ENCODE assay signal across 23 cellular contexts in genomic region chr2:134883552-134884293, GRCh38. TPM values are rescaled to one million over a fixed set of nuclear protein-coding genes. Genes with fewer than 3 reads are reported as not detected.
A peak's percentile ranks its signal among the peaks of the same experiment; 100 is the strongest.
DNase-seq lines count a peak whose midpoint lies in the region; ATAC-seq and TF ChIP-seq lines count a peak whose summit lies in the region.
"Had no signal": no experiment of that assay in that cellular context is flagged by ENCODE, and none has a peak within 500 bp of the region (broad histone marks: within the 10 kb centered on the region; RNA-seq: fewer than 3 reads in every experiment).

No MANE protein-coding gene starts in this region.

- no peak overlapping the region for H2AFZ ChIP-seq in PC-3 (ENCODE audit: low read length)
- H2AFZ ChIP-seq: GM23338 had no signal

- no peaks in the 10 kb centered on the region for H3K27me3 ChIP-seq in PC-3 (ENCODE audit: low read length)
- H3K27me3 ChIP-seq in esophagus squamous epithelium = no peaks in the 10 kb centered on the region

- H3K27ac Mint-ChIP-seq in activated CD4-positive, alpha-beta T cell treated with anti-CD3 and anti-CD28 coated beads, Interleukin-2, amount 10 ng/mL, durations not matched to agents 24 days and 14 days = no peak overlapping the region
- no peak overlapping the region for H3K27ac Mint-ChIP-seq in activated CD4-positive, alpha-beta T cell treated with anti-CD3 and anti-CD28 coated beads, Interleukin-2, amount 10 ng/mL, durations not matched to agents 7 days and 5 days
- H3K27ac Mint-ChIP-seq: CD4-positive, alpha-beta memory T cell; GM23338; H9 had no signal

- no TSS peak for BruUV-seq in PC-3 (replicated peaks; lab: Mats Ljungman, UMichigan)

- peak; percentile 42 for DNase-seq in activated CD4-positive, alpha-beta T cell treated with anti-CD3 and anti-CD28 coated beads, Interleukin-2, amount 10 ng/mL, durations not matched to agents 24 days and 14 days
- DNase-seq in activated CD4-positive, alpha-beta T cell treated with anti-CD3 and anti-CD28 coated beads, Interleukin-2, amount 10 ng/mL, durations not matched to agents 7 days and 5 days = no peak
- DNase-seq in NCI-H1105 treated with DMSO at 0.1 percent for 48 hours (lab: John Stamatoyannopoulos, UW) = peak; percentile 51
- peak; percentile 29 for DNase-seq in PC-3
- no peak for DNase-seq in left lobe of liver (ENCODE audit: low spot score)
- DNase-seq in posterior vena cava (ENCODE audit: low spot score) = no peak
- DNase-seq in esophagus squamous epithelium (lab: John Stamatoyannopoulos, UW) = no peak
- DNase-seq in NCI-H82 (lab: John Stamatoyannopoulos, UW) = no peak
- DNase-seq: C1 segment of cervical spinal cord; Calu3; CD4-positive, alpha-beta memory T cell; COR-L47; DMS53; DMS79 treated with DMSO at 0.1 percent for 48 hours; GF-D8; H9 had no signal

- H3K4me3 Mint-ChIP-seq in activated CD4-positive, alpha-beta T cell treated with anti-CD3 and anti-CD28 coated beads, Interleukin-2, amount 10 ng/mL, durations not matched to agents 24 days and 14 days = no peak overlapping the region
- H3K4me3 Mint-ChIP-seq in activated CD4-positive, alpha-beta T cell treated with anti-CD3 and anti-CD28 coated beads, Interleukin-2, amount 10 ng/mL, durations not matched to agents 7 days and 5 days = no peak overlapping the region
- H3K4me3 Mint-ChIP-seq: CD4-positive, alpha-beta memory T cell; GM23338; H9 had no signal

- 82 to 92% methylated on average over 3 of the region's 3 CpGs for WGBS in esophagus squamous epithelium, 2 donors

- H3K9me3 Mint-ChIP-seq in activated CD4-positive, alpha-beta T cell treated with anti-CD3 and anti-CD28 coated beads, Interleukin-2, amount 10 ng/mL, durations not matched to agents 24 days and 14 days = no peaks in the 10 kb centered on the region
- H3K9me3 Mint-ChIP-seq in activated CD4-positive, alpha-beta T cell treated with anti-CD3 and anti-CD28 coated beads, Interleukin-2, amount 10 ng/mL, durations not matched to agents 7 days and 5 days = no peaks in the 10 kb centered on the region
- H3K9me3 Mint-ChIP-seq: H9 had no signal

- H3K79me2 ChIP-seq in PC-3 (ENCODE audit: low read length) = no peaks in the 10 kb centered on the region

- TF ChIP-seq POLR2A in esophagus squamous epithelium (IDR thresholded peaks at IDR 0.05) = no peak

- H3K9me2 ChIP-seq in PC-3 (replicated peaks; ENCODE audit: low read length) = no peaks in the 10 kb centered on the region

- no peaks in the 10 kb centered on the region for H3K4me1 Mint-ChIP-seq in activated CD4-positive, alpha-beta T cell treated with anti-CD3 and anti-CD28 coated beads, Interleukin-2, amount 10 ng/mL, durations not matched to agents 24 days and 14 days
- no peaks in the 10 kb centered on the region for H3K4me1 Mint-ChIP-seq in activated CD4-positive, alpha-beta T cell treated with anti-CD3 and anti-CD28 coated beads, Interleukin-2, amount 10 ng/mL, durations not matched to agents 7 days and 5 days
- H3K4me1 Mint-ChIP-seq: CD4-positive, alpha-beta memory T cell; GM23338; H9 had no signal

- H3K4me3 ChIP-seq in PC-3 (ENCODE audit: low read length) = no peak overlapping the region
- no peak overlapping the region for H3K4me3 ChIP-seq in esophagus squamous epithelium
- H3K4me3 ChIP-seq: GM23338 had no signal

- no peaks in the 10 kb centered on the region for H3K36me3 Mint-ChIP-seq in activated CD4-positive, alpha-beta T cell treated with anti-CD3 and anti-CD28 coated beads, Interleukin-2, amount 10 ng/mL, durations not matched to agents 24 days and 14 days (ENCODE audit: low read depth)
- H3K36me3 Mint-ChIP-seq in activated CD4-positive, alpha-beta T cell treated with anti-CD3 and anti-CD28 coated beads, Interleukin-2, amount 10 ng/mL, durations not matched to agents 7 days and 5 days (ENCODE audit: low read depth) = no peaks in the 10 kb centered on the region

- peaks cover 8% of the 10 kb centered on the region for H3K27me3 Mint-ChIP-seq in activated CD4-positive, alpha-beta T cell treated with anti-CD3 and anti-CD28 coated beads, Interleukin-2, amount 10 ng/mL, durations not matched to agents 24 days and 14 days
- no peaks in the 10 kb centered on the region for H3K27me3 Mint-ChIP-seq in activated CD4-positive, alpha-beta T cell treated with anti-CD3 and anti-CD28 coated beads, Interleukin-2, amount 10 ng/mL, durations not matched to agents 7 days and 5 days

- H3K27ac ChIP-seq in PC-3 (ENCODE audit: low read length) = no peak overlapping the region
- no peak overlapping the region for H3K27ac ChIP-seq in esophagus squamous epithelium

- H3K9ac ChIP-seq in PC-3 (ENCODE audit: low read length) = no peak overlapping the region

- H3K4me1 ChIP-seq in PC-3 (ENCODE audit: insufficient read depth, low read length) (no peaks in the 10 kb centered on the region), esophagus squamous epithelium (no peaks in the 10 kb centered on the region)

- H3K9me3 ChIP-seq in PC-3 (ENCODE audit: low read length) (no peaks in the 10 kb centered on the region), esophagus squamous epithelium (peaks cover 0 to 2% (median 0%) of the 10 kb centered on the region in 3 donors)

- no peaks in the 10 kb centered on the region for H3F3A ChIP-seq in PC-3 (ENCODE audit: low read length, unreplicated experiment)

- CTCF ChIA-PET in activated CD4-positive, alpha-beta T cell treated with anti-CD3 and anti-CD28 coated beads, Interleukin-2, amount 10 ng/mL, durations not matched to agents 7 days and 5 days (lab: Charles Lee) = interaction anchor here (0.6 kb wide), 1 partner anchor 117 kb away, joined by 5 read pairs; no protein-coding TSS in a partner anchor
- CTCF ChIA-PET in PC-3 (lab: Charles Lee) = no interaction called here

- H3K4me2 ChIP-seq in PC-3 (ENCODE audit: low read length) = no peak overlapping the region
- H3K4me2 ChIP-seq: GM23338 had no signal

- intact Hi-C loops in activated CD4-positive, alpha-beta T cell treated with anti-CD3 and anti-CD28 coated beads, Interleukin-2, amount 10 ng/mL, durations not matched to agents 24 days and 14 days (cut with micrococcal nuclease) = no loop called here
- intact Hi-C loops in PC-3 (cut with micrococcal nuclease) (no loop called here), posterior vena cava (cut with DNase I) (no loop called here), esophagus squamous epithelium (cut with DNase I) (no loop called here)

- H4K20me1 ChIP-seq in PC-3 (ENCODE audit: low read length) = no peaks in the 10 kb centered on the region

- ATAC-seq in PC-3 (no peak), left lobe of liver (peak; percentile 39)
- ATAC-seq: GM23338, HCT116 had no signal

- H3K36me3 ChIP-seq in PC-3 (ENCODE audit: low read depth, low read length) (no peaks in the 10 kb centered on the region), esophagus squamous epithelium (no peaks in the 10 kb centered on the region)

- POLR2A ChIA-PET in activated CD4-positive, alpha-beta T cell treated with anti-CD3 and anti-CD28 coated beads, Interleukin-2, amount 10 ng/mL, durations not matched to agents 7 days and 5 days (lab: Charles Lee) = no interaction called here
- POLR2A ChIA-PET in PC-3 (lab: Charles Lee; ENCODE audit: unreplicated experiment) = no interaction called here

- TF ChIP-seq CTCF in PC-3 (conservative IDR thresholded peaks at IDR 0.05; ENCODE audit: low read depth, low read length) (no peak), esophagus squamous epithelium (IDR thresholded peaks at IDR 0.05) (no peak)

RNA-seq across cellular contexts. Expression of gene CCNT2, which starts 34.9 kb away (rescaled TPM):
- 46.0 and 48.5 TPM in 2 replicates for total RNA-seq in activated CD4-positive, alpha-beta T cell treated with anti-CD3 and anti-CD28 coated beads, Interleukin-2, amount 10 ng/mL, durations not matched to agents 24 days and 14 days
- 10 to 100 TPM; 43.5 to 50.4 TPM for total RNA-seq in activated CD4-positive, alpha-beta T cell treated with anti-CD3 and anti-CD28 coated beads, Interleukin-2, amount 10 ng/mL, durations not matched to agents 7 days and 5 days
- 16.2 and 18.9 TPM in 2 replicates for total RNA-seq in PC-3 (2014; rRNA removed)
- 19.5 TPM for total RNA-seq in left lobe of liver
- total RNA-seq in posterior vena cava = 10 to 100 TPM; 32.1 to 34.0 TPM
- total RNA-seq in esophagus squamous epithelium = 10 to 100 TPM; 12.6 to 29.8 (median 21.1) TPM

RNA-seq across cellular contexts. Expression of gene ACMSD, which starts 45.3 kb away (rescaled TPM):
- not detected in 2 replicates for total RNA-seq in activated CD4-positive, alpha-beta T cell treated with anti-CD3 and anti-CD28 coated beads, Interleukin-2, amount 10 ng/mL, durations not matched to agents 24 days and 14 days
- total RNA-seq in activated CD4-positive, alpha-beta T cell treated with anti-CD3 and anti-CD28 coated beads, Interleukin-2, amount 10 ng/mL, durations not matched to agents 7 days and 5 days = not detected
- total RNA-seq in PC-3 (2014; rRNA removed) (not detected in 2 replicates), left lobe of liver (123 TPM), posterior vena cava (not detected), esophagus squamous epithelium (not detected)
- total RNA-seq: A172; A673; Calu3; CD4-positive, alpha-beta memory T cell; Daoy; G401; GM23338; H4; H9 had no signal

Comparison
In these comparisons a context has a peak if more than half of its experiments do, and no peak if none do; other contexts are left out.
1. DNase-seq: peak in activated CD4-positive, alpha-beta T cell treated with anti-CD3 and anti-CD28 coated beads, Interleukin-2, amount 10 ng/mL, durations not matched to agents 24 days and 14 days (single experiment), NCI-H1105 treated with DMSO at 0.1 percent for 48 hours (single experiment) and PC-3 (single experiment); none in activated CD4-positive, alpha-beta T cell treated with anti-CD3 and anti-CD28 coated beads, Interleukin-2, amount 10 ng/mL, durations not matched to agents 7 days and 5 days (single experiment), left lobe of liver (single experiment), posterior vena cava (single experiment), esophagus squamous epithelium (single experiment) and NCI-H82 (single experiment).
2. RNA of gene ACMSD, which starts 45.3 kb away (total RNA-seq): 123 TPM in left lobe of liver (single experiment); not detected in activated CD4-positive, alpha-beta T cell treated with anti-CD3 and anti-CD28 coated beads, Interleukin-2, amount 10 ng/mL, durations not matched to agents 24 days and 14 days, not detected in activated CD4-positive, alpha-beta T cell treated with anti-CD3 and anti-CD28 coated beads, Interleukin-2, amount 10 ng/mL, durations not matched to agents 7 days and 5 days, not detected in PC-3, not detected in posterior vena cava and not detected in esophagus squamous epithelium; every median in the first group is over 100 times any median in the second.